In genomic region chr18:76621184-76621583, GRCh38 we compare ENCODE assay signal across 12 cellular contexts.
DNase-seq lines count a peak whose midpoint lies in the region; ATAC-seq and TF ChIP-seq lines count a peak whose summit lies in the region.
"Had no signal": no experiment of that assay in that cellular context is flagged by ENCODE, and none has a peak within 500 bp of the region (broad histone marks: within the 10 kb centered on the region; RNA-seq: fewer than 3 reads in every experiment).

No MANE protein-coding gene starts in this region.

- H3K27me3 ChIP-seq in SJCRH30 = no peaks in the 10 kb centered on the region

- no peaks in the 10 kb centered on the region for H3K27me3 Mint-ChIP-seq in progenitor cell of endocrine pancreas
- H3K27me3 Mint-ChIP-seq in activated CD8-positive, alpha-beta T cell treated with anti-CD3 and anti-CD28 coated beads for 36 hours = peaks cover 37% of the 10 kb centered on the region

- ATAC-seq in activated CD8-positive, alpha-beta T cell treated with anti-CD3 and anti-CD28 coated beads for 36 hours = no peak
- ATAC-seq: activated CD4-positive, CD25-positive, alpha-beta regulatory T cell treated with anti-CD3 and anti-CD28 coated beads, Interleukin-2, amount 50 U/mL, for 24 hours had no signal

- no peak overlapping the region for H3K27ac ChIP-seq in SJCRH30

- H3K27ac Mint-ChIP-seq in progenitor cell of endocrine pancreas = peak overlapping the region; percentile 95
- no peak overlapping the region for H3K27ac Mint-ChIP-seq in activated CD8-positive, alpha-beta T cell treated with anti-CD3 and anti-CD28 coated beads for 36 hours
- H3K27ac Mint-ChIP-seq: stimulated activated naive CD8-positive, alpha-beta T cell treated with anti-CD3 and anti-CD28 coated beads, Interleukin-15, Interleukin-2, amounts not matched to agents 100 ng/mL and 50 ng/mL, for 24 hours had no signal

- CTCF ChIA-PET in activated CD8-positive, alpha-beta T cell treated with anti-CD3 and anti-CD28 coated beads for 36 hours (lab: Charles Lee) = interaction anchor here (0.7 to 2.1 kb wide), 5 partner anchors 9 to 222 kb away, joined by 3 to 7 read pairs (median 3); no protein-coding TSS in a partner anchor

- no peaks in the 10 kb centered on the region for H3K36me3 ChIP-seq in SJCRH30
- H3K36me3 ChIP-seq: heart right ventricle had no signal

- H3K36me3 Mint-ChIP-seq in progenitor cell of endocrine pancreas (ENCODE audit: insufficient read depth) = no peaks in the 10 kb centered on the region
- no peaks in the 10 kb centered on the region for H3K36me3 Mint-ChIP-seq in activated CD8-positive, alpha-beta T cell treated with anti-CD3 and anti-CD28 coated beads for 36 hours (ENCODE audit: low read depth)

- H3K4me3 ChIP-seq in SJCRH30 = no peak overlapping the region

- no peaks in the 10 kb centered on the region for H3K9me3 ChIP-seq in SJCRH30 (replicated peaks)
- H3K9me3 ChIP-seq: heart right ventricle had no signal

- no peaks in the 10 kb centered on the region for H3K4me1 ChIP-seq in SJCRH30

- TF ChIP-seq CTCF in progenitor cell of endocrine pancreas (IDR thresholded peaks at IDR 0.05; ENCODE audit: unreplicated experiment) = no peak
- TF ChIP-seq CTCF in activated CD8-positive, alpha-beta T cell treated with anti-CD3 and anti-CD28 coated beads for 36 hours (IDR thresholded peaks at IDR 0.05) = no peak

- H3K4me3 Mint-ChIP-seq in progenitor cell of endocrine pancreas (ENCODE audit: low read depth) = peak overlapping the region; percentile 61
- no peak overlapping the region for H3K4me3 Mint-ChIP-seq in activated CD8-positive, alpha-beta T cell treated with anti-CD3 and anti-CD28 coated beads for 36 hours
- H3K4me3 Mint-ChIP-seq: stimulated activated naive CD8-positive, alpha-beta T cell treated with anti-CD3 and anti-CD28 coated beads, Interleukin-15, Interleukin-2, amounts not matched to agents 100 ng/mL and 50 ng/mL, for 24 hours had no signal

- POLR2A ChIA-PET in activated CD8-positive, alpha-beta T cell treated with anti-CD3 and anti-CD28 coated beads for 36 hours (lab: Charles Lee) = interaction anchor here (0.5 kb wide), 1 partner anchor 55 kb away, joined by 3 read pairs; no protein-coding TSS in a partner anchor

- peaks cover 51% of the 10 kb centered on the region for H3K4me1 Mint-ChIP-seq in progenitor cell of endocrine pancreas (ENCODE audit: low read depth)
- H3K4me1 Mint-ChIP-seq in activated CD8-positive, alpha-beta T cell treated with anti-CD3 and anti-CD28 coated beads for 36 hours (ENCODE audit: low read depth) = peaks cover 12% of the 10 kb centered on the region

- intact Hi-C loops in activated CD8-positive, alpha-beta T cell treated with anti-CD3 and anti-CD28 coated beads for 36 hours (cut with micrococcal nuclease) = no loop called here

- DNase-seq in DMS53 treated with DMSO at 0.1 percent for 48 hours (lab: John Stamatoyannopoulos, UW; ENCODE audit: unreplicated experiment) (peak; percentile 70), NCI-H345 treated with DMSO at 0.1 percent for 48 hours (lab: John Stamatoyannopoulos, UW; ENCODE audit: unreplicated experiment) (peak; percentile 10), fibroblast of peridontal ligament (ENCODE audit: extremely low read depth) (peak; percentile 40), progenitor cell of endocrine pancreas (ENCODE audit: low spot score, unreplicated experiment) (no peak), CD1c-positive myeloid dendritic cell (ENCODE audit: extremely low spot score) (no peak), SJCRH30 (no peak)
- no peak for DNase-seq in activated CD8-positive, alpha-beta T cell treated with anti-CD3 and anti-CD28 coated beads for 36 hours
- no peak for DNase-seq in stimulated activated CD4-positive, alpha-beta T cell treated with anti-CD3 and anti-CD28 coated beads, Interleukin-2, amount 100 ng/mL, for 24 hours
- DNase-seq: amniotic stem cell, heart right ventricle had no signal

- H3K9me3 Mint-ChIP-seq in progenitor cell of endocrine pancreas (ENCODE audit: low read depth) = no peaks in the 10 kb centered on the region
- H3K9me3 Mint-ChIP-seq in activated CD8-positive, alpha-beta T cell treated with anti-CD3 and anti-CD28 coated beads for 36 hours = no peaks in the 10 kb centered on the region
- H3K9me3 Mint-ChIP-seq: stimulated activated naive CD8-positive, alpha-beta T cell treated with anti-CD3 and anti-CD28 coated beads, Interleukin-15, Interleukin-2, amounts not matched to agents 100 ng/mL and 50 ng/mL, for 24 hours had no signal

Comparison
In these comparisons a context has a peak if more than half of its experiments do, and no peak if none do; other contexts are left out.
1. DNase-seq: peak in DMS53 treated with DMSO at 0.1 percent for 48 hours (single experiment), NCI-H345 treated with DMSO at 0.1 percent for 48 hours (single experiment) and fibroblast of peridontal ligament (single experiment); none in progenitor cell of endocrine pancreas (single experiment), CD1c-positive myeloid dendritic cell (single experiment), SJCRH30 (0 of 2), activated CD8-positive, alpha-beta T cell treated with anti-CD3 and anti-CD28 coated beads for 36 hours (single experiment) and stimulated activated CD4-positive, alpha-beta T cell treated with anti-CD3 and anti-CD28 coated beads, Interleukin-2, amount 100 ng/mL, for 24 hours (0 of 2).